ENCODE assay signal across 7 cellular contexts in the genomic region with DNA sequence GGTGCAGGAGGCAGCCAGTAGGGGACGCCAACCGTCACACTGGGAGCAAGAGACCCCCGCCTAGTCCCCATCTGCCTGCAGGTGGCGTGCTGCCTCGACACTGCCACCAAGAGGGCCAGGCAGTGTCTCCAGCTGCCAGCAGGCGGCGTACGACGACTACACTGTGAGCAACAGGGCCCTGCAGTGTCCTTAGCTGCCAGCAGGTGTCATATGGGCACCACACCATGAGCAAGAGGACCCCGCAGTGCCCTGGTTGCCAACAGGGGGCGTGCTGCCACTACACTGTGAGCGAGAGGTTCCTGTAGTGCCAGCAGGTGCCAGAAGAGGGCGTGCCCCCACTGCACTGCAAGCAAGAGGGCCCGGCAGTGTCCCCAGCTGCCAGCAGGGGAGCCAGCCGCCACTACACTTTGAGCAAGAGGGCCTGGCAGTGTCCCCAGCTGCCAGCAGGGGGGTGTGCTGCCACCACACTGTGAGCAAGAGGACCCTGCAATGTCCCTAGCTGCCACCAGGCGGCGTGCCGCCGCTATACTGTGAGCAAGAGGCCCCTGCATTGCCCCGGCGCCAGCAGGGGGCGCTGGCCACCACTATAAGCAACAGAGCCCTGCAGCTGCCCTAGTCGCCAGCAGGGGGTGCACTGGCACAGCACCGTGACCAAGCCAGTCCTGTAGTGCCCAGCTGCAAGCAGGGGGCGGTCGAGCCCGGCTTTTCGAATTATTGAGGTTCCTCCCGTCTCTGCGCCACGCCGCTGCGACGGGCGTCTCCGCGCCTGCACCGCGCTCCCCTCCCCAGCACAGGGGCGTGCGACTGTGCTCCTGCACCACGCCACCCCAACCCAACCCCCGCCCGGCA. TPM values are rescaled to one million over a fixed set of nuclear protein-coding genes. Genes with fewer than 3 reads are reported as not detected.
DNase-seq lines count a peak whose midpoint lies in the region; ATAC-seq and TF ChIP-seq lines count a peak whose summit lies in the region.
"Not testable (repeated sequence)": the region's sequence is repeated elsewhere in the genome, so short reads cannot be mapped to it uniquely, and the experiment has no call there.

No MANE protein-coding gene starts in this region.

- not testable (repeated sequence) for H3K9me3 ChIP-seq in sigmoid colon

- not testable (repeated sequence) for H3K4me1 ChIP-seq in sigmoid colon

- H3K9me3 Mint-ChIP-seq in activated naive CD8-positive, alpha-beta T cell treated with anti-CD3 and anti-CD28 coated beads, Interleukin-2, amount 50 U/mL, for 24 hours, result not testable (repeated sequence)

- ATAC-seq in GM18508 (IDR thresholded peaks at IDR 0.05; ENCODE audit: insufficient read depth, unreplicated experiment) (peak; percentile 76), HG02840 (IDR thresholded peaks at IDR 0.05; ENCODE audit: low FRiP score, unreplicated experiment) (peak; percentile 90), left ventricle myocardium superior (peak; percentile 93)
- peak; percentile 92 for ATAC-seq in activated naive CD8-positive, alpha-beta T cell treated with anti-CD3 and anti-CD28 coated beads, Interleukin-2, amount 50 U/mL, for 24 hours

- H3K27me3 ChIP-seq in sigmoid colon, result not testable (repeated sequence)

- not testable (repeated sequence) for H3K27ac ChIP-seq in sigmoid colon

- WGBS in sigmoid colon, 2 donors, result 80% methylated on average over 44 of the region's 44 CpGs

- intact Hi-C loops in left ventricle myocardium superior (cut with micrococcal nuclease); sigmoid colon (cut with DNase I): not testable (repeated sequence)

- TF ChIP-seq EP300 in sigmoid colon (IDR thresholded peaks at IDR 0.05), result not testable (repeated sequence)

- TF ChIP-seq POLR2A in sigmoid colon (IDR thresholded peaks at IDR 0.05), result not testable (repeated sequence)

- H3K36me3 ChIP-seq in sigmoid colon, result not testable (repeated sequence)

- DNase-seq in NCI-H146 treated with DMSO at 0.1 percent for 48 hours (lab: John Stamatoyannopoulos, UW; ENCODE audit: unreplicated experiment) (peak; percentile 89), T-helper 22 cell (ENCODE audit: low read depth) (peak; percentile 36), left ventricle myocardium superior (peak; percentile 88)
- peak; percentile 95 for DNase-seq in activated naive CD8-positive, alpha-beta T cell treated with anti-CD3 and anti-CD28 coated beads, Interleukin-2, amount 50 U/mL, for 24 hours
- DNase-seq in sigmoid colon, result not testable (repeated sequence)

- H3K4me1 Mint-ChIP-seq in activated naive CD8-positive, alpha-beta T cell treated with anti-CD3 and anti-CD28 coated beads, Interleukin-2, amount 50 U/mL, for 24 hours, result not testable (repeated sequence)

- H3K27me3 Mint-ChIP-seq in activated naive CD8-positive, alpha-beta T cell treated with anti-CD3 and anti-CD28 coated beads, Interleukin-2, amount 50 U/mL, for 24 hours, result not testable (repeated sequence)

- H3K27ac Mint-ChIP-seq in activated naive CD8-positive, alpha-beta T cell treated with anti-CD3 and anti-CD28 coated beads, Interleukin-2, amount 50 U/mL, for 24 hours, result not testable (repeated sequence)

- not testable (repeated sequence) for H3K4me3 ChIP-seq in sigmoid colon

- peak in 3 of 4 experiments; percentile 33 to 51 (median 44) for TF ChIP-seq CTCF in sigmoid colon (IDR thresholded peaks at IDR 0.05)

- not testable (repeated sequence) for H3K36me3 Mint-ChIP-seq in activated naive CD8-positive, alpha-beta T cell treated with anti-CD3 and anti-CD28 coated beads, Interleukin-2, amount 50 U/mL, for 24 hours (ENCODE audit: low read depth)

- not testable (repeated sequence) for H3K4me3 Mint-ChIP-seq in activated naive CD8-positive, alpha-beta T cell treated with anti-CD3 and anti-CD28 coated beads, Interleukin-2, amount 50 U/mL, for 24 hours

RNA-seq across cellular contexts. Expression of gene PCMTD2, which starts 30.3 kb away (rescaled TPM):
- total RNA-seq in left ventricle myocardium superior (87.2 TPM), sigmoid colon (10 to 100 TPM; 60.3 to 73.9 (median 65.2) TPM)
- polyA plus RNA-seq in sigmoid colon, result 10 to 100 TPM in 2 of 3 donors, 1 to 10 TPM in 1; 9.9 to 26.4 (median 18.0) TPM
